19 cellular contexts compared by ENCODE assay signal in genomic region chr7:96870201-96870600, GRCh38.
"Had no signal": no experiment of that assay in that cellular context is flagged by ENCODE, and none has a peak within 500 bp of the region (broad histone marks: within the 10 kb centered on the region; RNA-seq: fewer than 3 reads in every experiment).

No MANE protein-coding gene starts in this region.

- DNase-seq: activated CD4-positive, alpha-beta T cell treated with anti-CD3 and anti-CD28 coated beads, Interleukin-2, amount 10 ng/mL, durations not matched to agents 7 days and 5 days; activated CD4-positive, CD25-positive, alpha-beta regulatory T cell treated with anti-CD3 and anti-CD28 coated beads, Interleukin-2, amount 50 U/mL, for 72 hours; activated CD8-positive, alpha-beta memory T cell treated with anti-CD3 and anti-CD28 coated beads, Interleukin-2, amount 10 ng/mL, durations not matched to agents 7 days and 5 days; activated CD8-positive, alpha-beta T cell treated with anti-CD3 and anti-CD28 coated beads for 36 hours; activated effector memory CD4-positive, alpha-beta T cell treated with anti-CD3 and anti-CD28 coated beads, Interleukin-2, amount 50 U/mL, for 16 hours; activated naive CD4-positive, alpha-beta T cell treated with anti-CD3 and anti-CD28 coated beads, Interleukin-2, amount 10 ng/mL, durations not matched to agents 7 days and 5 days; activated T-cell treated with anti-CD3 and anti-CD28 coated beads for 4 hours; caudate nucleus; effector CD4-positive, alpha-beta T cell; heart left ventricle; natural killer cell; stimulated activated CD4-positive, alpha-beta T cell treated with anti-CD3 and anti-CD28 coated beads, Interleukin-12 subunit alpha, Interleukin-12 subunit beta, amount 100 ng/mL, for 4 hours; stimulated activated CD4-positive, alpha-beta T cell treated with anti-CD3 and anti-CD28 coated beads, Interleukin-4, amount 100 ng/mL, for 4 hours; substantia nigra; T-cell; thyroid gland; WERI-Rb-1 had no signal

- H3K4me3 ChIP-seq: heart left ventricle, lung, prostate gland, thyroid gland had no signal

- H3K4me1 ChIP-seq: heart left ventricle, prostate gland, thyroid gland had no signal

- H3K9me3 ChIP-seq: heart left ventricle, prostate gland, thyroid gland had no signal

- H3K27ac ChIP-seq: heart left ventricle, prostate gland, thyroid gland, WERI-Rb-1 had no signal

- H3K27me3 ChIP-seq: heart left ventricle, thyroid gland had no signal

- H3K36me3 ChIP-seq: heart left ventricle, prostate gland, thyroid gland, WERI-Rb-1 had no signal
